28 cellular contexts compared by ENCODE assay signal in the genomic region with DNA sequence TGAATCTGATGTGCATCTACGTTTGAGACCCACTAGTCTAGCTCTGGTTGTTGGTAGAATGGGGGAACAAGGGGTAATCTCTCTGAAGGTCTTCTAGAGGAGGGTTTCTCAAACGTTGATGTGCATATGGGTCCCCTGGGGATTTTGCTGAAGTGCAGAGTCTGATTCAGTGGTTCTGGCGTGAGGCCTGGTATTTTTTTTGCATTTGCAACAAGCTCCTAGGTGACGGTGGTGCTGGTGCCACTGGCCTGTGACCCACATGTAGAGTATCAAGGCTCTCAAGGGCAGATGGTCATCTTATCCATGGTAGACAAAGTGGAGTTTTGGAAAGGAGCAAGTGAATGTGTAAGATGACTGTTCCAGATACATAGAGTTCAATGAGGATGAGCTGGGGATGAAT.
DNase-seq lines count a peak whose midpoint lies in the region; ATAC-seq, FAIRE-seq and TF ChIP-seq lines count a peak whose summit lies in the region.
"Had no signal": no experiment of that assay in that cellular context is flagged by ENCODE, and none has a peak within 500 bp of the region (broad histone marks: within the 10 kb centered on the region; RNA-seq: fewer than 3 reads in every experiment).

No MANE protein-coding gene starts in this region.

- no peak overlapping the region for H3T11ph ChIP-seq in H9 (ENCODE audit: low read length)

- H3K4me1 ChIP-seq in GM12878 (ENCODE audit: control insufficient read depth, insufficient read depth, low read length), result no peaks in the 10 kb centered on the region
- peaks cover 2% of the 10 kb centered on the region for H3K4me1 ChIP-seq in mesenchymal stem cell (ENCODE audit: control insufficient read depth, insufficient read depth, low read depth, low read length)
- no peaks in the 10 kb centered on the region for H3K4me1 ChIP-seq in H9 (ENCODE audit: insufficient read depth, low read length)

- TF ChIP-seq RAD21 in GM12878 (IDR thresholded peaks at IDR 0.05; ENCODE audit: insufficient read depth, low read depth, low read length), result no peak

- H4K20me1 ChIP-seq in GM12878 (ENCODE audit: control insufficient read depth, insufficient read depth) (no peaks in the 10 kb centered on the region), H9 (ENCODE audit: control insufficient read depth, insufficient read depth, insufficient read length) (no peaks in the 10 kb centered on the region)

- CTCF ChIA-PET in GM12878 (lab: Yijun Ruan, JAX), result interaction anchor here (0.6 to 6.8 kb wide), 43 partner anchors 10 to 1006 kb away, joined by 3 to 156 read pairs (median 8); partner anchors contain the start of gene CEP164

- H2BK120ac ChIP-seq in mesenchymal stem cell (ENCODE audit: low read depth, low read length) (no peak overlapping the region), H9 (ENCODE audit: low read depth, low read length, poor library complexity, severe bottlenecking) (no peak overlapping the region)

- no peak overlapping the region for H3K4me3 Mint-ChIP-seq in stimulated activated naive CD8-positive, alpha-beta T cell treated with anti-CD3 and anti-CD28 coated beads, Interleukin-15, amount 100 ng/mL, for 72 hours
- H3K4me3 Mint-ChIP-seq in H9, result no peak overlapping the region
- H3K4me3 Mint-ChIP-seq: T-cell had no signal

- no peak for TF ChIP-seq POLR2A in GM12878 (IDR thresholded peaks at IDR 0.05; ENCODE audit: low read depth, low read length)

- BruUV-seq in GM12878 (replicated peaks; lab: Mats Ljungman, UMichigan), result no TSS peak

- H3K9me3 Mint-ChIP-seq in stimulated activated naive CD8-positive, alpha-beta T cell treated with anti-CD3 and anti-CD28 coated beads, Interleukin-15, amount 100 ng/mL, for 72 hours, result no peaks in the 10 kb centered on the region
- no peaks in the 10 kb centered on the region for H3K9me3 Mint-ChIP-seq in H9
- H3K9me3 Mint-ChIP-seq: activated naive CD4-positive, alpha-beta T cell treated with anti-CD3 and anti-CD28 coated beads, Interleukin-2, amount 50 U/mL, for 72 hours; T-cell had no signal

- H3K36me3 Mint-ChIP-seq in H9 (ENCODE audit: insufficient read depth in 1 of 3, low read depth in 3 of 3), result no peaks in the 10 kb centered on the region; a peak in 1 of 7 replicates
- H3K36me3 Mint-ChIP-seq: activated naive CD4-positive, alpha-beta T cell treated with anti-CD3 and anti-CD28 coated beads, Interleukin-2, amount 50 U/mL, for 72 hours; T-cell had no signal

- H2BK15ac ChIP-seq in mesenchymal stem cell (ENCODE audit: low read depth, poor library complexity, severe bottlenecking) (no peak overlapping the region), H9 (ENCODE audit: low read depth, low read length) (no peak overlapping the region)

- no peak for TF ChIP-seq CTCF in GM12878 (IDR thresholded peaks at IDR 0.05 in 2 of 3, conservative IDR thresholded peaks at IDR 0.05 in 1 of 3; ENCODE audit: control insufficient read depth in 2 of 3, extremely low read depth in 1 of 3, insufficient read depth in 1 of 3, low read depth in 3 of 3, low read length in 3 of 3)
- no peak for TF ChIP-seq CTCF in H9 (conservative IDR thresholded peaks at IDR 0.05)

- DNase-seq in AG20443 (ENCODE audit: low spot score) (peak; percentile 41), EH (ENCODE audit: low read depth) (peak; percentile 3), GM12878 (ENCODE audit: low read depth, low spot score) (no peak), mesenchymal stem cell (peak; percentile 7), H9 (no peak)
- DNase-seq in stimulated activated naive CD8-positive, alpha-beta T cell treated with anti-CD3 and anti-CD28 coated beads, Interleukin-15, amount 100 ng/mL, for 72 hours, result no peak
- DNase-seq: activated CD8-positive, alpha-beta memory T cell treated with anti-CD3 and anti-CD28 coated beads for 24 hours; activated T-cell treated with anti-CD3 and anti-CD28 coated beads, Interleukin-2, amount 50 U/mL, for 48 hours; COR-L47; DND-41; heart left ventricle; IMR-90; left cardiac atrium; MG63; NCI-H1694 treated with DMSO at 0.1 percent for 48 hours; NCI-H446 treated with DMSO at 0.1 percent for 48 hours; SIG-M5; stimulated activated CD4-positive, alpha-beta T cell treated with anti-CD3 and anti-CD28 coated beads, Interleukin-4, amount 100 ng/mL, for 24 hours; stimulated activated naive CD8-positive, alpha-beta T cell treated with anti-CD3 and anti-CD28 coated beads, Interleukin-15, Interleukin-2, amounts not matched to agents 100 U/mL and 50 U/mL, for 24 hours; T-cell; transverse colon had no signal

- no peak for FAIRE-seq in GM12878 (lab: Jason Lieb, UNC)
- FAIRE-seq: colon, H54, TTC549 had no signal

- H2AK5ac ChIP-seq in mesenchymal stem cell (ENCODE audit: low read length, severe bottlenecking) (no peak overlapping the region), H9 (ENCODE audit: insufficient read length, low read length) (no peak overlapping the region)

- H4K8ac ChIP-seq in mesenchymal stem cell (ENCODE audit: low read length) (no peak overlapping the region), H9 (replicated peaks; ENCODE audit: insufficient read length, low read depth, low read length) (no peak overlapping the region)

- no peak overlapping the region for H3K56ac ChIP-seq in H9 (ENCODE audit: insufficient read length, low read depth, low read length)

- intact Hi-C loops in GM12878 (cut with micrococcal nuclease; ENCODE audit: unreplicated experiment), result loop anchor here (5.0 kb wide), 1 partner anchor 383 kb away; no protein-coding TSS in a partner anchor

- no peaks in the 10 kb centered on the region for H3K9me3 ChIP-seq in GM12878 (replicated peaks; ENCODE audit: control insufficient read depth, insufficient read depth, low read length)
- H3K9me3 ChIP-seq in mesenchymal stem cell (ENCODE audit: control insufficient read depth, low read length), result no peaks in the 10 kb centered on the region
- H3K9me3 ChIP-seq in H9 (ENCODE audit: control insufficient read depth, low read depth, low read length), result no peaks in the 10 kb centered on the region
- H3K9me3 ChIP-seq: heart left ventricle, MG63, neutrophil, transverse colon had no signal

- H3K36me3 ChIP-seq in GM12878 (ENCODE audit: control insufficient read depth in 2 of 2, insufficient read depth in 2 of 2, low read length in 1 of 2) (no peaks in the 10 kb centered on the region), mesenchymal stem cell (ENCODE audit: control insufficient read depth in 1 of 2, insufficient read depth in 2 of 2, low read depth in 1 of 2, low read length in 2 of 2) (no peaks in the 10 kb centered on the region)
- H3K36me3 ChIP-seq: heart left ventricle, MG63, neutrophil, transverse colon had no signal

- H3K9ac ChIP-seq in GM12878 (ENCODE audit: control insufficient read depth, insufficient read depth, low read length), result no peak overlapping the region
- no peak overlapping the region for H3K9ac ChIP-seq in mesenchymal stem cell (ENCODE audit: low read length)
- H3K9ac ChIP-seq in H9 (ENCODE audit: extremely low read depth, insufficient read length, low read length), result no peak overlapping the region

- H3K79me2 ChIP-seq in GM12878 (ENCODE audit: control insufficient read depth, insufficient read depth, low read length) (no peaks in the 10 kb centered on the region), H9 (ENCODE audit: insufficient read depth, low read length) (no peaks in the 10 kb centered on the region)

- RAD21 ChIA-PET in GM12878 (lab: Charles Lee; ENCODE audit: unreplicated experiment), result interaction anchor here (0.6 to 6.7 kb wide), 17 partner anchors 11 to 522 kb away, joined by 3 to 75 read pairs (median 4); partner anchors contain the start of gene CEP164

- H3K23me2 ChIP-seq in H9 (ENCODE audit: insufficient read length, low read depth, low read length, poor library complexity, severe bottlenecking), result no peaks in the 10 kb centered on the region

- no peak overlapping the region for H3K18ac ChIP-seq in mesenchymal stem cell (ENCODE audit: low read depth in 1 of 2, low read length in 2 of 2)
- no peak overlapping the region for H3K18ac ChIP-seq in H9 (ENCODE audit: insufficient read length, low read depth, low read length)

- H3K23ac ChIP-seq in mesenchymal stem cell (ENCODE audit: low read length in 2 of 2), result no peak overlapping the region
- H3K23ac ChIP-seq in H9 (ENCODE audit: insufficient read length, low read depth, low read length), result no peak overlapping the region

- WGBS in GM12878 (ENCODE audit: insufficient coverage, insufficient replicate concordance, low lambda C conversion rate, missing lambda C conversion rate), result 10% methylated on average over 4 of the region's 4 CpGs
- 32% methylated on average over 4 of the region's 4 CpGs for WGBS in mesenchymal stem cell
- no CpG with 5 or more reads among the region's 4 CpGs for WGBS in H9 (ENCODE audit: extremely low coverage, insufficient read length, low lambda C conversion rate)

- H2BK5ac ChIP-seq in mesenchymal stem cell (ENCODE audit: low read depth, low read length, poor library complexity, severe bottlenecking) (no peak overlapping the region), H9 (ENCODE audit: insufficient read length, low read length) (no peak overlapping the region)

- H2BK12ac ChIP-seq in mesenchymal stem cell (ENCODE audit: low read length in 2 of 2) (no peak overlapping the region), H9 (ENCODE audit: insufficient read length, low read depth, low read length) (no peak overlapping the region)

- POLR2A ChIA-PET in GM12878 (lab: Charles Lee), result interaction anchor here (0.9 to 1.5 kb wide), 3 partner anchors 81 to 392 kb away, joined by 3 to 5 read pairs (median 3); partner anchors contain the start of gene SIDT2

- no peak overlapping the region for H4K91ac ChIP-seq in mesenchymal stem cell (ENCODE audit: low read length)
- H4K91ac ChIP-seq in H9 (ENCODE audit: insufficient read length, low read depth, low read length), result no peak overlapping the region

- peak; percentile 22; the same call in 2 of the 3 replicates for ATAC-seq in GM12878
- ATAC-seq in stimulated activated naive CD8-positive, alpha-beta T cell treated with anti-CD3 and anti-CD28 coated beads, Interleukin-15, amount 100 ng/mL, for 72 hours, result no peak
- ATAC-seq in HG02678 (IDR thresholded peaks at IDR 0.05; ENCODE audit: unreplicated experiment), result no peak
- no peak for ATAC-seq in GM19452 (IDR thresholded peaks at IDR 0.05; ENCODE audit: unreplicated experiment)
- ATAC-seq: activated naive CD4-positive, alpha-beta T cell treated with anti-CD3 and anti-CD28 coated beads, Interleukin-2, amount 50 U/mL, for 72 hours; heart left ventricle; left cardiac atrium; stimulated activated naive CD8-positive, alpha-beta T cell treated with anti-CD3 and anti-CD28 coated beads, Interleukin-15, Interleukin-2, amounts not matched to agents 100 U/mL and 50 U/mL, for 24 hours; T-cell had no signal

- in situ Hi-C loops in GM12878 (cut with MboI), result loop anchor here (5.0 to 25.0 kb wide), 2 partner anchors 198 to 638 kb away; no protein-coding TSS in a partner anchor

- H3K14ac ChIP-seq in mesenchymal stem cell (ENCODE audit: low read length in 2 of 2), result no peak overlapping the region
- no peak overlapping the region for H3K14ac ChIP-seq in H9 (ENCODE audit: insufficient read depth, low read length)

- SMC1A ChIA-PET in GM12878 (lab: Charles Lee; ENCODE audit: uncharacterized antibody, unreplicated experiment), result interaction anchor here (0.6 to 4.3 kb wide), 21 partner anchors 9 to 628 kb away, joined by 3 to 36 read pairs (median 4); no protein-coding TSS in a partner anchor

- H2AFZ ChIP-seq in GM12878 (ENCODE audit: control insufficient read depth, low read depth, low read length) (no peak overlapping the region), mesenchymal stem cell (ENCODE audit: low read depth, low read length) (no peak overlapping the region), H9 (ENCODE audit: low read length) (no peak overlapping the region)

- no peak overlapping the region for H2BK20ac ChIP-seq in H9 (ENCODE audit: low read depth, low read length, poor library complexity, severe bottlenecking)

- H3K27me3 ChIP-seq in GM12878 (replicated peaks in 1 of 2; ENCODE audit: control insufficient read depth in 2 of 2, insufficient read depth in 2 of 2, low read length in 1 of 2), result no peaks in the 10 kb centered on the region
- H3K27me3 ChIP-seq in mesenchymal stem cell (ENCODE audit: control insufficient read depth in 1 of 2, insufficient read depth in 1 of 2, low read length in 2 of 2), result peaks cover 32 to 54% of the 10 kb centered on the region in 2 experiments
- H3K27me3 ChIP-seq in H9 (ENCODE audit: insufficient read depth, low read length), result no peaks in the 10 kb centered on the region
- H3K27me3 ChIP-seq: heart left ventricle, MG63, neutrophil had no signal

- H3K27ac ChIP-seq in GM12878 (ENCODE audit: control insufficient read depth, insufficient read depth) (no peak overlapping the region), mesenchymal stem cell (ENCODE audit: low read length, poor library complexity, severe bottlenecking) (no peak overlapping the region), H9 (ENCODE audit: insufficient read length, low read depth, low read length) (no peak overlapping the region)
- H3K27ac ChIP-seq: heart left ventricle, neutrophil, transverse colon had no signal

- no peak overlapping the region for H3K4me2 ChIP-seq in GM12878 (ENCODE audit: control insufficient read depth, insufficient read depth)
- H3K4me2 ChIP-seq in mesenchymal stem cell (ENCODE audit: low read length, poor library complexity, severe bottlenecking), result no peak overlapping the region
- no peak overlapping the region for H3K4me2 ChIP-seq in H9 (ENCODE audit: insufficient read depth, insufficient read length, low read length)

- peaks cover 8% of the 10 kb centered on the region for H3K27me3 Mint-ChIP-seq in stimulated activated naive CD8-positive, alpha-beta T cell treated with anti-CD3 and anti-CD28 coated beads, Interleukin-15, amount 100 ng/mL, for 72 hours
- peaks cover 28% of the 10 kb centered on the region for H3K27me3 Mint-ChIP-seq in H9 (ENCODE audit: low read depth)

- peaks cover 4% of the 10 kb centered on the region for H3K4me1 Mint-ChIP-seq in stimulated activated naive CD8-positive, alpha-beta T cell treated with anti-CD3 and anti-CD28 coated beads, Interleukin-15, amount 100 ng/mL, for 72 hours
- H3K4me1 Mint-ChIP-seq in H9, result peaks cover 14 to 39% of the 10 kb centered on the region in 2 experiments

- no peak overlapping the region for H4K5ac ChIP-seq in H9 (ENCODE audit: insufficient read length, low read depth, low read length)

- H3K79me1 ChIP-seq in mesenchymal stem cell (replicated peaks; ENCODE audit: low read length, poor library complexity, severe bottlenecking) (no peaks in the 10 kb centered on the region), H9 (ENCODE audit: insufficient read depth, low read depth, low read length, poor library complexity, severe bottlenecking) (no peaks in the 10 kb centered on the region)

- TF ChIP-seq EP300 in GM12878 (IDR thresholded peaks at IDR 0.05; ENCODE audit: borderline replicate concordance in 1 of 2, control insufficient read depth in 1 of 2, low read depth in 2 of 2, low read length in 2 of 2), result no peak

- H3K4me3 ChIP-seq in GM12878, result no peak overlapping the region
- H3K4me3 ChIP-seq in mesenchymal stem cell (ENCODE audit: insufficient read depth in 1 of 2, low read depth in 1 of 2, low read length in 2 of 2), result no peak overlapping the region
- H3K4me3 ChIP-seq: heart left ventricle, MG63, transverse colon had no signal

- no peak overlapping the region for H3K27ac Mint-ChIP-seq in stimulated activated naive CD8-positive, alpha-beta T cell treated with anti-CD3 and anti-CD28 coated beads, Interleukin-15, amount 100 ng/mL, for 72 hours
- H3K27ac Mint-ChIP-seq in H9, result no peak overlapping the region
- H3K27ac Mint-ChIP-seq: activated naive CD4-positive, alpha-beta T cell treated with anti-CD3 and anti-CD28 coated beads, Interleukin-2, amount 50 U/mL, for 72 hours; T-cell had no signal

- H3K4ac ChIP-seq in mesenchymal stem cell (ENCODE audit: low read depth in 1 of 2, low read length in 2 of 2), result no peak overlapping the region
- no peak overlapping the region for H3K4ac ChIP-seq in H9 (ENCODE audit: low read depth, low read length)

Comparison
In these comparisons a context has a peak if more than half of its experiments do, and no peak if none do; other contexts are left out.
1. DNase-seq: peak in AG20443 (single experiment), EH (single experiment) and mesenchymal stem cell (single experiment); none in GM12878 (single experiment), stimulated activated naive CD8-positive, alpha-beta T cell treated with anti-CD3 and anti-CD28 coated beads, Interleukin-15, amount 100 ng/mL, for 72 hours (0 of 2) and H9 (single experiment).